ENCODE assay signal across 12 cellular contexts in the genomic region with DNA sequence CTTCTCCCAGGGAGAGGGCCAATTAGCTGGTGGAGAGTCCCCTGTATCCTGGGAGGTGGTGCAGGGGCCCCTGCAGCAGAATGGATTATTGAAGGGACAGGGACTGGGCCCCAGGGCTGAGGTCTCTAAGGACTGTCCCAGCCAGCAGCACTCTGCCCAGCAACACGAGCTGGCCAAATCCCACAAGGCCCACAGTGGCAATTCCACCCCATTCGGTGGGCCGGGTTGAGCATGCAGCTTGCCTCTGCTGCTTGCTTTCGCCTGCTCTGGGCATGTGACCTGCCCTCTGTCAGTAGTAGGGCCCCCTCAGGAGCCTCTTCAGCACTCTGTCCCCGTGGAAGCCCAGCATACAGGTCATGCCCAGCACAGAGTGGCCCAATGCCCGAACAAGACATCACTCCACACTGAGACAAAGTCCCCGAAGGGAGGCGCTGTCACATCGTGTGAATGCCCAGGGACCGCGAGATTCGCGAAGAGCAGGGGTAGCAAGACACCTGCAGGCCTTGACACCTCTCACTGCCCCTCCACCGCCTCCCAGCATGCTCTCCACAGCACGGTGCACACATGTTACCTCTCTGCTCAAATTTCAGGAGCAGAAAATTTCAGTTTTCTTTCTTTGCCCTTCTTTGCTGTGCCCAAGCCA.
DNase-seq lines count a peak whose midpoint lies in the region; ATAC-seq and TF ChIP-seq lines count a peak whose summit lies in the region.
"Had no signal": no experiment of that assay in that cellular context is flagged by ENCODE, and none has a peak within 500 bp of the region (broad histone marks: within the 10 kb centered on the region; RNA-seq: fewer than 3 reads in every experiment).

No MANE protein-coding gene starts in this region.

- 93% methylated on average over 15 of the region's 15 CpGs for WGBS in mammary epithelial cell (ENCODE audit: low coverage, missing lambda C conversion rate)
- 82 to 86% methylated on average over 15 of the region's 15 CpGs for WGBS in esophagus, 2 donors

- no peaks in the 10 kb centered on the region for H4K20me1 ChIP-seq in mammary epithelial cell (ENCODE audit: insufficient read depth, low read length)

- dilution Hi-C loops in mammary epithelial cell (cut with HindIII; ENCODE audit: low sequenced_read_pairs), result no loop called here

- H3K4me3 ChIP-seq in mammary epithelial cell (replicated peaks in 1 of 3; ENCODE audit: insufficient read depth in 1 of 3, low read depth in 2 of 3, low read length in 3 of 3) (no peak overlapping the region), esophagus (ENCODE audit: low read depth in 1 of 2, low read length in 2 of 2) (no peak overlapping the region)

- BruUV-seq in MCF 10A (replicated peaks; lab: Mats Ljungman, UMichigan), result no TSS peak
- no TSS peak for BruUV-seq in mammary epithelial cell (replicated peaks; lab: Mats Ljungman, UMichigan)

- H3K36me3 ChIP-seq in mammary epithelial cell (ENCODE audit: insufficient read depth, low read length), result no peaks in the 10 kb centered on the region
- no peaks in the 10 kb centered on the region for H3K36me3 ChIP-seq in esophagus (ENCODE audit: control insufficient read depth in 2 of 2, insufficient read depth in 2 of 2, low read length in 1 of 2)

- no peak overlapping the region for H2AFZ ChIP-seq in mammary epithelial cell (ENCODE audit: low read depth, low read length)

- CTCF ChIA-PET in MCF 10A (lab: Yijun Ruan, JAX) (interaction anchor here (0.9 kb wide), 1 partner anchor 78 kb away, joined by 4 read pairs; no protein-coding TSS in a partner anchor), mammary epithelial cell (lab: Charles Lee; ENCODE audit: low non-redundant PET) (no interaction called here)

- DNase-seq in MCF 10A (ENCODE audit: unreplicated experiment), result no peak
- no peak for DNase-seq in mammary epithelial cell
- peak; percentile 71 for DNase-seq in NCI-H2196 treated with DMSO at 0.1 percent for 48 hours (lab: John Stamatoyannopoulos, UW; ENCODE audit: unreplicated experiment)
- no peak for DNase-seq in type B pancreatic cell (ENCODE audit: extremely low spot score, unreplicated experiment)
- no peak for DNase-seq in activated T-helper 2 cell treated with anti-CD3 and anti-CD28 coated beads, Interferon-gamma antibody, Interleukin-2, Interleukin-4, amounts not matched to agents 10 μg/mL and 5 μg/mL and 100 μg/mL, durations not matched to agents 14 hours and 24 hours and 36 hours (ENCODE audit: low spot score)
- DNase-seq in hepatic stellate cell (ENCODE audit: low spot score), result no peak
- DNase-seq: activated gamma-delta T cell treated with Interleukin-2 at 50 U/mL for 16 hours; SK-N-SH; stimulated activated CD4-positive, alpha-beta T cell treated with anti-CD3 and anti-CD28 coated beads, Interleukin-12 subunit alpha, Interleukin-12 subunit beta, amount 100 ng/mL, for 4 hours had no signal

- no peaks in the 10 kb centered on the region for H3K27me3 Mint-ChIP-seq in MCF 10A (ENCODE audit: insufficient read depth, unreplicated experiment)
- no peaks in the 10 kb centered on the region for H3K27me3 Mint-ChIP-seq in type B pancreatic cell
- H3K27me3 Mint-ChIP-seq in activated T-helper 2 cell treated with anti-CD3 and anti-CD28 coated beads, Interferon-gamma antibody, Interleukin-2, Interleukin-4, amounts not matched to agents 10 μg/mL and 5 μg/mL and 100 μg/mL, durations not matched to agents 14 hours and 24 hours and 36 hours (ENCODE audit: low read depth), result no peaks in the 10 kb centered on the region

- H3K4me3 Mint-ChIP-seq in MCF 10A (ENCODE audit: unreplicated experiment) (no peak overlapping the region), type B pancreatic cell (no peak overlapping the region)
- no peak overlapping the region for H3K4me3 Mint-ChIP-seq in activated T-helper 2 cell treated with anti-CD3 and anti-CD28 coated beads, Interferon-gamma antibody, Interleukin-2, Interleukin-4, amounts not matched to agents 10 μg/mL and 5 μg/mL and 100 μg/mL, durations not matched to agents 14 hours and 24 hours and 36 hours (ENCODE audit: low read depth)

- in situ Hi-C loops in mammary epithelial cell (cut with MboI; ENCODE audit: low sequenced_read_pairs in 2 of 2), result no loop called here

- peaks cover 6% of the 10 kb centered on the region for H3K79me2 ChIP-seq in mammary epithelial cell (ENCODE audit: insufficient read depth, low read length)

- no peak for TF ChIP-seq CTCF in MCF 10A (IDR thresholded peaks at IDR 0.05; ENCODE audit: unreplicated experiment)
- no peak for TF ChIP-seq CTCF in mammary epithelial cell (conservative IDR thresholded peaks at IDR 0.05 in 1 of 2, IDR thresholded peaks at IDR 0.05 in 1 of 2; ENCODE audit: extremely low read depth in 1 of 2, insufficient read depth in 1 of 2, low read depth in 1 of 2, low read length in 2 of 2)
- no peak for TF ChIP-seq CTCF in type B pancreatic cell (conservative IDR thresholded peaks at IDR 0.05)

- H3K9ac ChIP-seq in mammary epithelial cell (ENCODE audit: insufficient read depth, low read length), result no peak overlapping the region
- H3K9ac ChIP-seq: SK-N-SH had no signal

- no peak overlapping the region for H3K4me2 ChIP-seq in mammary epithelial cell (ENCODE audit: insufficient read depth, low read depth, low read length)
- H3K4me2 ChIP-seq: SK-N-SH had no signal

- H3K27ac Mint-ChIP-seq in MCF 10A (ENCODE audit: low read depth, unreplicated experiment), result peak overlapping the region; percentile 99
- H3K27ac Mint-ChIP-seq in type B pancreatic cell, result peak overlapping the region; percentile 98
- H3K27ac Mint-ChIP-seq in activated T-helper 2 cell treated with anti-CD3 and anti-CD28 coated beads, Interferon-gamma antibody, Interleukin-2, Interleukin-4, amounts not matched to agents 10 μg/mL and 5 μg/mL and 100 μg/mL, durations not matched to agents 14 hours and 24 hours and 36 hours, result no peak overlapping the region
- H3K27ac Mint-ChIP-seq: memory B cell had no signal

- POLR2A ChIA-PET in MCF 10A (lab: Yijun Ruan, JAX), result interaction anchor here (1.1 to 6.8 kb wide), 4 partner anchors 38 to 310 kb away, joined by 3 to 68 read pairs (median 26); partner anchors contain the start of genes MITD1 and MRPL30

- intact Hi-C loops in MCF 10A (cut with micrococcal nuclease) (no loop called here), mammary epithelial cell (cut with micrococcal nuclease) (no loop called here)
- intact Hi-C loops in activated T-helper 2 cell treated with anti-CD3 and anti-CD28 coated beads, Interferon-gamma antibody, Interleukin-2, Interleukin-4, amounts not matched to agents 10 μg/mL and 5 μg/mL and 100 μg/mL, durations not matched to agents 14 hours and 24 hours and 36 hours (cut with micrococcal nuclease), result no loop called here

- H3K27ac ChIP-seq in mammary epithelial cell (ENCODE audit: insufficient read depth, low read depth, low read length) (no peak overlapping the region), esophagus (ENCODE audit: low read depth in 2 of 2, low read length in 1 of 2) (peak overlapping the region; percentile 85 to 86)

- H3K9me3 Mint-ChIP-seq in MCF 10A (ENCODE audit: unreplicated experiment) (no peaks in the 10 kb centered on the region), type B pancreatic cell (no peaks in the 10 kb centered on the region)
- H3K9me3 Mint-ChIP-seq in activated T-helper 2 cell treated with anti-CD3 and anti-CD28 coated beads, Interferon-gamma antibody, Interleukin-2, Interleukin-4, amounts not matched to agents 10 μg/mL and 5 μg/mL and 100 μg/mL, durations not matched to agents 14 hours and 24 hours and 36 hours, result no peaks in the 10 kb centered on the region
- H3K9me3 Mint-ChIP-seq: memory B cell had no signal

- no peaks in the 10 kb centered on the region for H3K27me3 ChIP-seq in mammary epithelial cell (ENCODE audit: insufficient read depth, low read length)
- no peaks in the 10 kb centered on the region for H3K27me3 ChIP-seq in esophagus (ENCODE audit: control insufficient read depth in 1 of 2, insufficient read depth in 2 of 2, low read length in 2 of 2)

- ATAC-seq in GM21723 (IDR thresholded peaks at IDR 0.05; ENCODE audit: unreplicated experiment), result no peak

- no peaks in the 10 kb centered on the region for H3K36me3 Mint-ChIP-seq in MCF 10A (ENCODE audit: insufficient read depth, unreplicated experiment)
- no peaks in the 10 kb centered on the region for H3K36me3 Mint-ChIP-seq in type B pancreatic cell
- H3K36me3 Mint-ChIP-seq in activated T-helper 2 cell treated with anti-CD3 and anti-CD28 coated beads, Interferon-gamma antibody, Interleukin-2, Interleukin-4, amounts not matched to agents 10 μg/mL and 5 μg/mL and 100 μg/mL, durations not matched to agents 14 hours and 24 hours and 36 hours (ENCODE audit: low read depth), result no peaks in the 10 kb centered on the region
- H3K36me3 Mint-ChIP-seq: memory B cell had no signal

- H3K4me1 ChIP-seq in mammary epithelial cell (ENCODE audit: insufficient read depth, low read length) (peaks cover 52% of the 10 kb centered on the region), esophagus (ENCODE audit: control insufficient read depth in 2 of 2, insufficient read depth in 2 of 2, low read length in 1 of 2) (peaks cover 2 to 20% of the 10 kb centered on the region in 2 donors)

- no peaks in the 10 kb centered on the region for H3K9me3 ChIP-seq in mammary epithelial cell (replicated peaks; ENCODE audit: insufficient read depth, low read length)
- H3K9me3 ChIP-seq in esophagus (ENCODE audit: control insufficient read depth in 2 of 2, insufficient read depth in 1 of 2, low read depth in 1 of 2, low read length in 1 of 2), result no peaks in the 10 kb centered on the region
- H3K9me3 ChIP-seq: SK-N-SH had no signal

- H3K4me1 Mint-ChIP-seq in MCF 10A (ENCODE audit: insufficient read depth, unreplicated experiment) (peaks cover 28% of the 10 kb centered on the region), type B pancreatic cell (ENCODE audit: unreplicated experiment) (peaks cover 21% of the 10 kb centered on the region)
- no peaks in the 10 kb centered on the region for H3K4me1 Mint-ChIP-seq in activated T-helper 2 cell treated with anti-CD3 and anti-CD28 coated beads, Interferon-gamma antibody, Interleukin-2, Interleukin-4, amounts not matched to agents 10 μg/mL and 5 μg/mL and 100 μg/mL, durations not matched to agents 14 hours and 24 hours and 36 hours (ENCODE audit: low read depth)
